ENCODE assay signal across 1 cellular context in genomic region chr7:1175967-1176851, GRCh38.
TF ChIP-seq lines count a peak whose summit lies in the region.

No MANE protein-coding gene starts in this region.

TF ChIP-seq in HepG2, 621 proteins besides CTCF, POLR2A, EP300 and RAD21 (continued from another document and continues in another):
- TF ChIP-seq ZNF407 (CRISPR knock-in tag; IDR thresholded peaks at IDR 0.05; ENCODE audit: not compliant biosample characterization) (no peak), SRSF4 (IDR thresholded peaks at IDR 0.05; ENCODE audit: low read depth, low read length, poor library complexity, severe bottlenecking) (no peak), SP140L (CRISPR knock-in tag; IDR thresholded peaks at IDR 0.05; ENCODE audit: borderline replicate concordance) (no peak), RNF219 (CRISPR knock-in tag; IDR thresholded peaks at IDR 0.05) (no peak), ZNF781 (CRISPR knock-in tag; IDR thresholded peaks at IDR 0.05; ENCODE audit: borderline replicate concordance, not compliant biosample characterization) (peak; percentile 36), ZNF318 (CRISPR knock-in tag; IDR thresholded peaks at IDR 0.05) (no peak), NFATC3 (CRISPR knock-in tag; IDR thresholded peaks at IDR 0.05) (0 out of 2 replicates have a peak, but pooled peaks have one; percentile 62), UBTF (CRISPR knock-in tag; IDR thresholded peaks at IDR 0.05) (peak; percentile 49), AHR (CRISPR knock-in tag; IDR thresholded peaks at IDR 0.05) (peak; percentile 54; the same call in 1 of the 2 replicates), FUBP1 (CRISPR knock-in tag; IDR thresholded peaks at IDR 0.05; ENCODE audit: borderline replicate concordance) (0 out of 2 replicates have a peak, but pooled peaks have one; percentile 15), CC2D1A (CRISPR knock-in tag; IDR thresholded peaks at IDR 0.05) (0 out of 2 replicates have a peak, but pooled peaks have one; percentile 37), ZNF687 (CRISPR knock-in tag; IDR thresholded peaks at IDR 0.05) (peak; percentile 99), ATF2 (CRISPR knock-in tag; IDR thresholded peaks at IDR 0.05) (no peak), MYNN (CRISPR knock-in tag; IDR thresholded peaks at IDR 0.05; ENCODE audit: low read depth) (no peak), ZFP41 (CRISPR knock-in tag; IDR thresholded peaks at IDR 0.05; ENCODE audit: borderline replicate concordance) (no peak; the same call in 1 of the 2 replicates), HNF4G (IDR thresholded peaks at IDR 0.05; ENCODE audit: borderline replicate concordance, low read depth, low read length) (peak; percentile 14; the same call in 1 of the 2 replicates), HNF4G (CRISPR knock-in tag; IDR thresholded peaks at IDR 0.05; ENCODE audit: borderline replicate concordance, low read depth) (no peak)
